In the genomic region with DNA sequence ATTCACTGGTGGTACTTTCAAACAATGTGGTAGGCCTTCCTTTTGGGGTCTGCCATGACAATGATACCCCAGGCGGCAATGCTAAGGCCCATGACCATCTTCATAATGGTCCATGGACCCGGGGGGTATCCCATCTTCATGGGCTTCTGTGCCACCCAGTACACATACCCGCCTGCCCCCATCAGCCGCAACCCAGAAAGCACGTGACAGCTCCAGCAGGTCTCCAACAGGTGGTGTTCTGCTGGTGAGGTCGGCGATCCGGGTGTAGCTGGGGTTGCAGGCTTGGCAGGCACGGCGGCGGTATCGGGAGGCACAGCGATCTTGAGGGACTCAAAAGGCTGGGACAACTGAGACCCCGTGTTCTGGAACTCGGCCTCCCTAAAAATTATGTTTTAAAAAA, we compare ENCODE assay signal across 1 cellular context.
TF ChIP-seq lines count a peak whose summit lies in the region.

No MANE protein-coding gene starts in this region.

TF ChIP-seq in HepG2, 621 proteins besides CTCF, POLR2A, EP300 and RAD21:
- TF ChIP-seq ZNF414 (CRISPR knock-in tag; IDR thresholded peaks at IDR 0.05) (no peak), ADNP (CRISPR knock-in tag; IDR thresholded peaks at IDR 0.05) (no peak), NR2F1 (CRISPR knock-in tag; IDR thresholded peaks at IDR 0.05) (no peak), ZSCAN5A (CRISPR knock-in tag; IDR thresholded peaks at IDR 0.05; ENCODE audit: borderline replicate concordance) (no peak), ZFP1 (CRISPR knock-in tag; IDR thresholded peaks at IDR 0.05) (no peak), THAP11 (CRISPR knock-in tag; IDR thresholded peaks at IDR 0.05) (no peak), ZNF44 (CRISPR knock-in tag; IDR thresholded peaks at IDR 0.05) (no peak), ARNT2 (CRISPR knock-in tag; IDR thresholded peaks at IDR 0.05; ENCODE audit: low read depth) (no peak), ZBTB49 (CRISPR knock-in tag; IDR thresholded peaks at IDR 0.05; ENCODE audit: borderline replicate concordance) (no peak), ZMYM3 (CRISPR knock-in tag; IDR thresholded peaks at IDR 0.05) (no peak), SETDB1 (CRISPR knock-in tag; IDR thresholded peaks at IDR 0.05; ENCODE audit: borderline replicate concordance) (no peak), ZNF558 (CRISPR knock-in tag; IDR thresholded peaks at IDR 0.05; ENCODE audit: borderline replicate concordance) (no peak), ISX (CRISPR knock-in tag; conservative IDR thresholded peaks at IDR 0.05) (no peak), ZNF598 (CRISPR knock-in tag; IDR thresholded peaks at IDR 0.05; ENCODE audit: borderline replicate concordance) (no peak)
- TF ChIP-seq, protein P1, sequence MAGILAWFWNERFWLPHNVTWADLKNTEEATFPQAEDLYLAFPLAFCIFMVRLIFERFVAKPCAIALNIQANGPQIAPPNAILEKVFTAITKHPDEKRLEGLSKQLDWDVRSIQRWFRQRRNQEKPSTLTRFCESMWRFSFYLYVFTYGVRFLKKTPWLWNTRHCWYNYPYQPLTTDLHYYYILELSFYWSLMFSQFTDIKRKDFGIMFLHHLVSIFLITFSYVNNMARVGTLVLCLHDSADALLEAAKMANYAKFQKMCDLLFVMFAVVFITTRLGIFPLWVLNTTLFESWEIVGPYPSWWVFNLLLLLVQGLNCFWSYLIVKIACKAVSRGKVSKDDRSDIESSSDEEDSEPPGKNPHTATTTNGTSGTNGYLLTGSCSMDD (CRISPR knock-in tag; IDR thresholded peaks at IDR 0.05): no peak
- TF ChIP-seq, protein P2, sequence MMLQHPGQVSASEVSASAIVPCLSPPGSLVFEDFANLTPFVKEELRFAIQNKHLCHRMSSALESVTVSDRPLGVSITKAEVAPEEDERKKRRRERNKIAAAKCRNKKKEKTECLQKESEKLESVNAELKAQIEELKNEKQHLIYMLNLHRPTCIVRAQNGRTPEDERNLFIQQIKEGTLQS (CRISPR knock-in tag; IDR thresholded peaks at IDR 0.05): no peak
- TF ChIP-seq, protein P3, sequence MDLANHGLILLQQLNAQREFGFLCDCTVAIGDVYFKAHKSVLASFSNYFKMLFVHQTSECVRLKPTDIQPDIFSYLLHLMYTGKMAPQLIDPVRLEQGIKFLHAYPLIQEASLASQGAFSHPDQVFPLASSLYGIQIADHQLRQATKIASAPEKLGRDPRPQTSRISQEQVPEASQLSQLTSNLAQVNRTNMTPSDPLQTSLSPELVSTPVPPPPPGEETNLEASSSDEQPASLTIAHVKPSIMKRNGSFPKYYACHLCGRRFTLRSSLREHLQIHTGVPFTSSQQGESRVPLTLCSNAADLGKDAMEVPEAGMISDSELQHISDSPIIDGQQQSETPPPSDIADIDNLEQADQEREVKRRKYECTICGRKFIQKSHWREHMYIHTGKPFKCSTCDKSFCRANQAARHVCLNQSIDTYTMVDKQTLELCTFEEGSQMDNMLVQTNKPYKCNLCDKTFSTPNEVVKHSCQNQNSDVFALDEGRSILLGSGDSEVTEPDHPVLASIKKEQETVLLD (CRISPR knock-in tag; IDR thresholded peaks at IDR 0.05; ENCODE audit: low read depth): no peak
TF ChIP-seq in HepG2: peak in this region for 0.
